ENCODE assay signal across 19 cellular contexts in the genomic region with DNA sequence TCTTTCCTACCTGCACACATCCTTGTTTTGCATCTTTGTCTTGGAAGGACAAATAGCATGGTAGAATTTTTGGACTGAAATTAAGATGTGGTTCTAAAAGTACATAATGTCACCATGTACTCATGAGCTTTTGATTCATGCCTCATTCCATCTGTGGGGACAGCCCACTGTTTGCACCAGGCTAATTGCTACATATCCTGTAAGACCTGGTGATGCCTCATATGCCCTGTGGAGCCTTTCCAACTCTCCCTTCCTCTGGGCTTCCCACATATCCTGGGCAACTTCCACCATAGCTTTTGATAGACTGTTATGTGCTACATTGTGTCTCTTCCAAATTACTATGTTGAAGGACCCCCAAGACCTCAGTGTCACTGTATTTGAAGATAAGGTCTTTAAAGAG.
DNase-seq lines count a peak whose midpoint lies in the region; ATAC-seq and TF ChIP-seq lines count a peak whose summit lies in the region.
"Had no signal": no experiment of that assay in that cellular context is flagged by ENCODE, and none has a peak within 500 bp of the region (broad histone marks: within the 10 kb centered on the region; RNA-seq: fewer than 3 reads in every experiment).

No MANE protein-coding gene starts in this region.

- no peaks in the 10 kb centered on the region for H4K20me1 ChIP-seq in IMR-90 (ENCODE audit: insufficient read depth, low read length)
- H4K20me1 ChIP-seq in mammary epithelial cell (ENCODE audit: insufficient read depth, low read length): no peaks in the 10 kb centered on the region

- no peak for TF ChIP-seq RAD21 in IMR-90 (IDR thresholded peaks at IDR 0.05; ENCODE audit: low read length)

- CTCF ChIA-PET in IMR-90 (lab: Yijun Ruan, JAX) (no interaction called here), mammary epithelial cell (lab: Charles Lee; ENCODE audit: low non-redundant PET) (no interaction called here)

- no peak overlapping the region for H2AK5ac ChIP-seq in IMR-90 (ENCODE audit: low read depth, low read length)

- H3K27me3 ChIP-seq in IMR-90 (ENCODE audit: control insufficient read depth, insufficient read depth, low read length) (no peaks in the 10 kb centered on the region), mammary epithelial cell (ENCODE audit: insufficient read depth, low read length) (no peaks in the 10 kb centered on the region), lower lobe of right lung (ENCODE audit: low read depth) (no peaks in the 10 kb centered on the region)

- no peak overlapping the region for H2BK20ac ChIP-seq in IMR-90 (ENCODE audit: low read depth, low read length)

- H3K9me3 ChIP-seq in IMR-90 (ENCODE audit: control insufficient read depth, insufficient read depth, low read length) (no peaks in the 10 kb centered on the region), mammary epithelial cell (replicated peaks; ENCODE audit: insufficient read depth, low read length) (no peaks in the 10 kb centered on the region), lower lobe of right lung (no peaks in the 10 kb centered on the region)

- H3K9ac ChIP-seq in IMR-90 (ENCODE audit: low read depth, low read length) (no peak overlapping the region), mammary epithelial cell (ENCODE audit: insufficient read depth, low read length) (no peak overlapping the region)

- ATAC-seq in IMR-90 (ENCODE audit: low read depth) (no peak), left cardiac atrium (no peak), lower lobe of right lung (no peak)
- ATAC-seq: A549, K562 had no signal

- H3K79me2 ChIP-seq in mammary epithelial cell (ENCODE audit: insufficient read depth, low read length): no peaks in the 10 kb centered on the region

- TF ChIP-seq CTCF in IMR-90 (conservative IDR thresholded peaks at IDR 0.05; ENCODE audit: low read depth, low read length) (no peak), mammary epithelial cell (conservative IDR thresholded peaks at IDR 0.05 in 1 of 2, IDR thresholded peaks at IDR 0.05 in 1 of 2; ENCODE audit: extremely low read depth in 1 of 2, insufficient read depth in 1 of 2, low read depth in 1 of 2, low read length in 2 of 2) (no peak), foreskin fibroblast (IDR thresholded peaks at IDR 0.05; ENCODE audit: low read depth, low read length) (no peak), lower lobe of right lung (IDR thresholded peaks at IDR 0.05) (no peak)

- no peak overlapping the region for H2AK9ac ChIP-seq in IMR-90 (replicated peaks; ENCODE audit: low read depth, low read length, poor library complexity)

- H4K91ac ChIP-seq in IMR-90 (ENCODE audit: insufficient read depth, low read depth, low read length): no peak overlapping the region

- intact Hi-C loops in IMR-90 (cut with micrococcal nuclease) (no loop called here), mammary epithelial cell (cut with micrococcal nuclease) (no loop called here), left cardiac atrium (cut with DNase I) (no loop called here), lower lobe of right lung (cut with DNase I) (no loop called here)

- no peak overlapping the region for H2BK5ac ChIP-seq in IMR-90 (ENCODE audit: low read depth, low read length, poor library complexity, severe bottlenecking)

- H2AFZ ChIP-seq in IMR-90 (replicated peaks; ENCODE audit: low read length, poor library complexity): no peak overlapping the region
- H2AFZ ChIP-seq in mammary epithelial cell (ENCODE audit: low read depth, low read length): peak overlapping the region; percentile 47

- dilution Hi-C loops in IMR-90 (cut with HindIII; ENCODE audit: low sequenced_read_pairs, unreplicated experiment) (no loop called here), mammary epithelial cell (cut with HindIII; ENCODE audit: low sequenced_read_pairs) (no loop called here)

- H3K4me1 ChIP-seq in IMR-90 (ENCODE audit: control insufficient read depth, insufficient read depth, low read length) (peaks cover 2% of the 10 kb centered on the region; the same call in 1 of the 2 replicates), mammary epithelial cell (ENCODE audit: insufficient read depth, low read length) (peaks cover 14% of the 10 kb centered on the region), lower lobe of right lung (no peaks in the 10 kb centered on the region)

- H3K23ac ChIP-seq in IMR-90 (ENCODE audit: low read depth, low read length): no peak overlapping the region

- no TSS peak for BruUV-seq in IMR-90 (replicated peaks; lab: Mats Ljungman, UMichigan)
- no TSS peak for BruUV-seq in mammary epithelial cell (replicated peaks; lab: Mats Ljungman, UMichigan)

- peaks cover 3% of the 10 kb centered on the region for H3K9me1 ChIP-seq in IMR-90 (ENCODE audit: insufficient read depth, low read length)

- POLR2A ChIA-PET in IMR-90 (lab: Charles Lee; ENCODE audit: unreplicated experiment): no interaction called here

- no peak for TF ChIP-seq POLR2A in IMR-90 (IDR thresholded peaks at IDR 0.05; ENCODE audit: low read depth, low read length)

- H3K4me2 ChIP-seq in IMR-90 (ENCODE audit: low read depth, low read length) (no peak overlapping the region), mammary epithelial cell (ENCODE audit: insufficient read depth, low read depth, low read length) (no peak overlapping the region)
- H3K4me2 ChIP-seq: A549 had no signal

- H3K4me3 ChIP-seq in IMR-90 (ENCODE audit: insufficient read depth, low read depth, low read length): no peak overlapping the region
- H3K4me3 ChIP-seq in mammary epithelial cell (replicated peaks in 1 of 3; ENCODE audit: insufficient read depth in 1 of 3, low read depth in 2 of 3, low read length in 3 of 3): no peak overlapping the region
- H3K4me3 ChIP-seq in foreskin fibroblast (ENCODE audit: low read depth in 1 of 2, low read length in 2 of 2): no peak overlapping the region
- no peak overlapping the region for H3K4me3 ChIP-seq in lower lobe of right lung
- H3K4me3 ChIP-seq: A549, K562 had no signal

- no peak overlapping the region for H4K8ac ChIP-seq in IMR-90 (ENCODE audit: low read depth in 2 of 2, low read length in 2 of 2)

- no peaks in the 10 kb centered on the region for H3K79me1 ChIP-seq in IMR-90 (ENCODE audit: low read depth in 1 of 2, low read length in 2 of 2)

- H2BK15ac ChIP-seq in IMR-90 (ENCODE audit: low read depth, low read length): no peak overlapping the region

- no peaks in the 10 kb centered on the region for H3K36me3 ChIP-seq in IMR-90 (ENCODE audit: control insufficient read depth, insufficient read depth, low read length)
- no peaks in the 10 kb centered on the region for H3K36me3 ChIP-seq in mammary epithelial cell (ENCODE audit: insufficient read depth, low read length)
- H3K36me3 ChIP-seq in lower lobe of right lung: no peaks in the 10 kb centered on the region

- DNase-seq in EH (ENCODE audit: low read depth) (peak; percentile 45), IMR-90 (no peak), mammary epithelial cell (peak; percentile 64), foreskin fibroblast (peak; percentile 86 to 88), left cardiac atrium (no peak), lower lobe of right lung (no peak), 8988T (no peak)
- DNase-seq: DMS 273 treated with DMSO at 0.1 percent for 48 hours; H9; NCI-H1436 treated with DMSO at 0.1 percent for 48 hours; NCI-H2029 treated with DMSO at 0.1 percent for 48 hours; NCI-H2171 treated with DMSO at 0.1 percent for 48 hours; NCI-H446 treated with DMSO at 0.1 percent for 48 hours; NK-92 treated with Interleukin-12 subunit alpha and Interleukin-12 subunit beta, amount 100 ng/mL, for 24 hours; OCI-M1 had no signal

- in situ Hi-C loops in IMR-90 (cut with MboI; ENCODE audit: low sequenced_read_pairs) (no loop called here), mammary epithelial cell (cut with MboI; ENCODE audit: low sequenced_read_pairs in 2 of 2) (no loop called here)

- no peak overlapping the region for H4K5ac ChIP-seq in IMR-90 (ENCODE audit: low read depth, low read length)

- peak overlapping the region; percentile 66; the same call in 1 of the 2 replicates for H3K18ac ChIP-seq in IMR-90 (ENCODE audit: low read depth, low read length)

- no peak overlapping the region for H3K27ac ChIP-seq in IMR-90 (ENCODE audit: insufficient read depth, low read length)
- H3K27ac ChIP-seq in mammary epithelial cell (ENCODE audit: insufficient read depth, low read depth, low read length): no peak overlapping the region
- H3K27ac ChIP-seq in lower lobe of right lung: no peak overlapping the region
- H3K27ac ChIP-seq: C4-2B, HL-60 had no signal

- H2BK120ac ChIP-seq in IMR-90 (ENCODE audit: low read depth, low read length): no peak overlapping the region

- H3K56ac ChIP-seq in IMR-90 (ENCODE audit: extremely low read depth, insufficient read depth, low read length): no peak overlapping the region

- no peak overlapping the region for H3K14ac ChIP-seq in IMR-90 (replicated peaks; ENCODE audit: low read depth, low read length)

- H3K4ac ChIP-seq in IMR-90 (ENCODE audit: low read depth, low read length): no peak overlapping the region

TF ChIP-seq in IMR-90, 13 proteins besides CTCF, POLR2A, EP300 and RAD21:
- peak; percentile 40; the same call in 1 of the 2 replicates for TF ChIP-seq CEBPB (IDR thresholded peaks at IDR 0.05; ENCODE audit: low read depth, low read length)
- TF ChIP-seq, protein P1, sequence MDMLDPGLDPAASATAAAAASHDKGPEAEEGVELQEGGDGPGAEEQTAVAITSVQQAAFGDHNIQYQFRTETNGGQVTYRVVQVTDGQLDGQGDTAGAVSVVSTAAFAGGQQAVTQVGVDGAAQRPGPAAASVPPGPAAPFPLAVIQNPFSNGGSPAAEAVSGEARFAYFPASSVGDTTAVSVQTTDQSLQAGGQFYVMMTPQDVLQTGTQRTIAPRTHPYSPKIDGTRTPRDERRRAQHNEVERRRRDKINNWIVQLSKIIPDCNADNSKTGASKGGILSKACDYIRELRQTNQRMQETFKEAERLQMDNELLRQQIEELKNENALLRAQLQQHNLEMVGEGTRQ (IDR thresholded peaks at IDR 0.05; ENCODE audit: low read depth, low read length): no peak
TF ChIP-seq in IMR-90: peak in this region for 1.

Comparison
In these comparisons a context has a peak if more than half of its experiments do, and no peak if none do; other contexts are left out.
1. DNase-seq: peak in EH (single experiment), mammary epithelial cell (single experiment) and foreskin fibroblast (2 of 2); none in IMR-90 (single experiment), left cardiac atrium (single experiment), lower lobe of right lung (single experiment) and 8988T (single experiment).